In genomic region chr2:65172994-65173790, GRCh38 we compare ENCODE assay signal across 16 cellular contexts.
"Had no signal": no experiment of that assay in that cellular context is flagged by ENCODE, and none has a peak within 500 bp of the region (broad histone marks: within the 10 kb centered on the region; RNA-seq: fewer than 3 reads in every experiment).

No MANE protein-coding gene starts in this region.

- H3K9me3 ChIP-seq: SK-N-SH had no signal

- DNase-seq: Kasumi-1, MM.1S, NCI-H1092 treated with DMSO at 0.1 percent for 48 hours, NCI-H1436, NCI-H187, NCI-H2029, NCI-H2081 treated with DMSO at 0.1 percent for 48 hours, NCI-H2171, NCI-H446, NCI-H510A, NCI-H524 treated with DMSO at 0.1 percent for 48 hours, NCI-H69, NCI-H774, SHP77, SK-N-SH, SW 1271 had no signal
